In the genomic region with DNA sequence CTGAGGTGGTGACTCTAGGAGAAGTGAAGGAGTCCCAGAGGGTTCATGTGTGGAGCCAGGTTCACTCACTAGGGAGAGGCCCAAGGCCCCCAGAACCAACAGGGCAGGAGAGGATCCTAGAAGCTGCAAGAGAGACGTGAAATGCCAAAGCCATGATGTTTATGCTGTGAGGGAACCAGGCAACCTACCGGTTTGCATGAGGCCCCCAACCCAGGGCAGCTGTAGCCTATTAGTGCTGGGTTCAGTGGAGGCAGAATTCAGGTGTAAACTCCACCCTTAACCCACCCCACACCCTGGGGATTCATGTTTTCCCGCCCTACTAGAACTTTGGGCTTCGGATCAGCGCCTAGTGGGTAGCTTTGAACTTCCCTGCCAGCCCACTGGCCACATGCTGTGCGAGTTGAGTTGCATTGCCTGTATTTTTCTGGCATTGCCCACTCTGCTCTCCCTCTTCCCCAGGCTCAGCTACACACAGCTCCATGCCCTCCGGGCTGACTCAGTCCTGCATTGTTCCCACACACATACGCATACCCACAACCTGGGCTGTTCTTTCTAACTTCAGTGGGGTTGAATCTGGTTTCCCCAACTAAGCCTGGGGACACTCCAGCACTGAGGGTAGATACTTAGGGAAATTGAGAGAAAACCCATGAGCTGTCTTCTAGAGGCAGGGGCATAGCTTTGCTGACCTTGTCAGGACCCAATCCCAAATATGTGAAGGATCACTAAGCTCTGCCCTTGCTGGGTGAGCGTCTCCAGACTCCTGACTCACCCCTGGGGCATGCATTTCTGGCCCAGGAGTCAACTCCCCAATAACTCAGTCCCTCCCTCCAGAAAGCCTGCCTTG, we compare ENCODE assay signal across 10 cellular contexts. TPM values are rescaled to one million over a fixed set of nuclear protein-coding genes. Genes with fewer than 3 reads are reported as not detected.
DNase-seq lines count a peak whose midpoint lies in the region; ATAC-seq, FAIRE-seq and TF ChIP-seq lines count a peak whose summit lies in the region.
"Had no signal": no experiment of that assay in that cellular context is flagged by ENCODE, and none has a peak within 500 bp of the region (broad histone marks: within the 10 kb centered on the region; RNA-seq: fewer than 3 reads in every experiment).

No MANE protein-coding gene starts in this region.

- TF ChIP-seq POLR2A in endothelial cell of umbilical vein (IDR thresholded peaks at IDR 0.05; ENCODE audit: low read depth, low read length) = no peak

- peaks cover 17 to 25% of the 10 kb centered on the region in 2 donors for H3K36me3 Mint-ChIP-seq in CD4-positive, alpha-beta memory T cell

- DNase-seq in CD4-positive, alpha-beta memory T cell = no peak
- DNase-seq in RCC 7860 (ENCODE audit: low spot score) (peak; percentile 62), endothelial cell of umbilical vein (ENCODE audit: low read depth, low spot score) (no peak), omental fat pad (ENCODE audit: low spot score) (no peak), AML-193 (lab: John Stamatoyannopoulos, UW) (no peak)
- DNase-seq in stimulated activated CD4-positive, alpha-beta T cell treated with anti-CD3 and anti-CD28 coated beads, Interleukin-2, amount 100 ng/mL, for 48 hours = no peak
- DNase-seq: activated T-cell treated with anti-CD3 and anti-CD28 coated beads, Interleukin-2, amount 50 U/mL, for 72 hours; immature natural killer cell had no signal

- H3K9me3 Mint-ChIP-seq in CD4-positive, alpha-beta memory T cell = no peaks in the 10 kb centered on the region
- H3K9me3 Mint-ChIP-seq: activated T-cell treated with anti-CD3 and anti-CD28 coated beads, Interleukin-2, amount 50 U/mL, for 72 hours; immature natural killer cell had no signal

- peak overlapping the region in 4 of 7 donors; percentile 47 to 90 (median 64) for H3K27ac Mint-ChIP-seq in CD4-positive, alpha-beta memory T cell
- H3K27ac Mint-ChIP-seq: activated T-cell treated with anti-CD3 and anti-CD28 coated beads, Interleukin-2, amount 50 U/mL, for 72 hours had no signal

- POLR2A ChIA-PET in CD4-positive, alpha-beta memory T cell (lab: Charles Lee; ENCODE audit: partially characterized antibody) = interaction anchor here (1.2 to 1.8 kb wide), 4 partner anchors 10 to 75 kb away, joined by 3 to 7 read pairs (median 6); partner anchors contain the start of genes NKTR and SEC22C
- POLR2A ChIA-PET in endothelial cell of umbilical vein (lab: Charles Lee) = no interaction called here

- no peaks in the 10 kb centered on the region for H3K27me3 Mint-ChIP-seq in CD4-positive, alpha-beta memory T cell

- ATAC-seq in omental fat pad (ENCODE audit: low FRiP score) = peak; percentile 39
- ATAC-seq in HG02623 (IDR thresholded peaks at IDR 0.05; ENCODE audit: unreplicated experiment) = no peak
- no peak for ATAC-seq in HG02870 (IDR thresholded peaks at IDR 0.05; ENCODE audit: unreplicated experiment)

- peaks cover 28% of the 10 kb centered on the region for H3K4me1 ChIP-seq in CD4-positive, alpha-beta memory T cell (ENCODE audit: insufficient read depth, low read length)
- H3K4me1 ChIP-seq in endothelial cell of umbilical vein (ENCODE audit: control insufficient read depth, extremely low read depth, insufficient read depth, low read length) = peaks cover 36% of the 10 kb centered on the region

- no peak overlapping the region for H2AFZ ChIP-seq in endothelial cell of umbilical vein (ENCODE audit: low read depth, low read length)

- intact Hi-C loops in CD4-positive, alpha-beta memory T cell (cut with micrococcal nuclease) = loop anchor here (10.0 kb wide), 1 partner anchor 93 kb away; no protein-coding TSS in a partner anchor
- intact Hi-C loops in endothelial cell of umbilical vein (cut with micrococcal nuclease) = loop anchor here (1.0 kb wide), 1 partner anchor 93 kb away; no protein-coding TSS in a partner anchor

- no TSS peak for BruUV-seq in endothelial cell of umbilical vein (replicated peaks; lab: Mats Ljungman, UMichigan)

- H3K9me1 ChIP-seq in endothelial cell of umbilical vein (replicated peaks; ENCODE audit: control insufficient read depth, extremely low read depth, insufficient read depth, low read length) = no peaks in the 10 kb centered on the region

- FAIRE-seq in RCC 7860 (lab: Jason Lieb, UNC) = peak; percentile 67
- FAIRE-seq in endothelial cell of umbilical vein (lab: Jason Lieb, UNC) = peak; percentile 12

- CTCF ChIA-PET in CD4-positive, alpha-beta memory T cell (lab: Charles Lee; ENCODE audit: partially characterized antibody) = interaction anchor here (1.0 to 2.9 kb wide), 4 partner anchors 10 to 103 kb away, joined by 3 to 6 read pairs (median 4); no protein-coding TSS in a partner anchor
- CTCF ChIA-PET in endothelial cell of umbilical vein (lab: Charles Lee) = interaction anchor here (1.1 to 2.0 kb wide), 6 partner anchors 10 to 104 kb away, joined by 3 to 15 read pairs (median 4); partner anchors contain the start of gene SEC22C

- TF ChIP-seq CTCF in endothelial cell of umbilical vein (IDR thresholded peaks at IDR 0.05; ENCODE audit: extremely low read depth in 1 of 2, insufficient read depth in 1 of 2, low read depth in 1 of 2, low read length in 2 of 2) (no peak), omental fat pad (IDR thresholded peaks at IDR 0.05) (no peak)

- H3K27me3 ChIP-seq in CD4-positive, alpha-beta memory T cell (ENCODE audit: insufficient read depth, low read length) = no peaks in the 10 kb centered on the region
- H3K27me3 ChIP-seq in endothelial cell of umbilical vein (ENCODE audit: control insufficient read depth in 2 of 2, insufficient read depth in 2 of 2, low read length in 2 of 2) = no peaks in the 10 kb centered on the region

- H3K4me3 ChIP-seq in CD4-positive, alpha-beta memory T cell (ENCODE audit: low read length in 2 of 2) = no peak overlapping the region
- no peak overlapping the region for H3K4me3 ChIP-seq in endothelial cell of umbilical vein (replicated peaks in 1 of 3; ENCODE audit: insufficient read depth in 1 of 3, low read depth in 1 of 3, low read length in 3 of 3)

- H3K79me2 ChIP-seq in endothelial cell of umbilical vein (ENCODE audit: control insufficient read depth, insufficient read depth, low read length) = peaks cover 34% of the 10 kb centered on the region

- H3K36me3 ChIP-seq in CD4-positive, alpha-beta memory T cell (ENCODE audit: insufficient read depth, low read length) = peaks cover 15% of the 10 kb centered on the region
- peaks cover 7 to 9% of the 10 kb centered on the region in 2 experiments for H3K36me3 ChIP-seq in endothelial cell of umbilical vein (ENCODE audit: control insufficient read depth in 2 of 2, extremely low read depth in 1 of 2, insufficient read depth in 2 of 2, low read length in 2 of 2)

- H3K9me3 ChIP-seq in CD4-positive, alpha-beta memory T cell (ENCODE audit: control insufficient read depth in 1 of 2, low read length in 2 of 2) = no peaks in the 10 kb centered on the region
- no peaks in the 10 kb centered on the region for H3K9me3 ChIP-seq in endothelial cell of umbilical vein (replicated peaks; ENCODE audit: control insufficient read depth, insufficient read depth, low read length)

- peak overlapping the region in 2 of 8 donors; percentile 36 to 40 for H3K4me3 Mint-ChIP-seq in CD4-positive, alpha-beta memory T cell
- H3K4me3 Mint-ChIP-seq: activated T-cell treated with anti-CD3 and anti-CD28 coated beads, Interleukin-2, amount 50 U/mL, for 72 hours had no signal

- no peaks in the 10 kb centered on the region for H4K20me1 ChIP-seq in endothelial cell of umbilical vein (replicated peaks; ENCODE audit: control insufficient read depth, extremely low read depth, insufficient read depth, low read length)

- H3K4me2 ChIP-seq in endothelial cell of umbilical vein (ENCODE audit: insufficient read depth, low read length) = no peak overlapping the region

- H3K27ac ChIP-seq in CD4-positive, alpha-beta memory T cell (ENCODE audit: low read depth, low read length) = no peak overlapping the region
- H3K27ac ChIP-seq in endothelial cell of umbilical vein (ENCODE audit: insufficient read depth, low read depth, low read length) = no peak overlapping the region

- no peak overlapping the region for H3K9ac ChIP-seq in endothelial cell of umbilical vein (replicated peaks; ENCODE audit: extremely low read depth, insufficient read depth, low read length)

- peaks cover 6 to 35% (median 21%) of the 10 kb centered on the region in 4 donors for H3K4me1 Mint-ChIP-seq in CD4-positive, alpha-beta memory T cell

- dilution Hi-C loops in endothelial cell of umbilical vein (cut with MboI; ENCODE audit: extremely low pct_ligation_motif_present, low sequenced_read_pairs) = no loop called here

RNA-seq across cellular contexts. Expression of gene ZBTB47, which starts 2.0 kb away (rescaled TPM):
- total RNA-seq in CD4-positive, alpha-beta memory T cell = 1 to 10 TPM; 1.4 to 1.8 TPM
- polyA plus RNA-seq in CD4-positive, alpha-beta memory T cell = not detected
- 13.0 and 14.5 TPM in 2 replicates for total RNA-seq in endothelial cell of umbilical vein
- 10.6 and 13.2 TPM in 2 replicates for polyA plus RNA-seq in endothelial cell of umbilical vein
- 7.2 and 9.3 TPM in 2 replicates for polyA plus RNA-seq in endothelial cell of umbilical vein (2011; cell fraction: cytosol; rRNA removed)
- polyA plus RNA-seq in endothelial cell of umbilical vein (2011; cell fraction: nucleus; rRNA removed) = 13.6 and 17.0 TPM in 2 replicates
- polyA plus RNA-seq in endothelial cell of umbilical vein (2012) = 6.8 and 10.4 TPM in 2 replicates
- polyA minus RNA-seq in endothelial cell of umbilical vein = 13.2 and 16.9 TPM in 2 replicates
- polyA minus RNA-seq in endothelial cell of umbilical vein (2011; cell fraction: cytosol; rRNA and poly(A)+ RNA removed) = 10.4 TPM
- polyA minus RNA-seq in endothelial cell of umbilical vein (2011; cell fraction: nucleus; rRNA and poly(A)+ RNA removed) = 7.6 and 13.3 TPM in 2 replicates
- 10 to 100 TPM; 41.5 to 67.6 (median 50.3) TPM for total RNA-seq in omental fat pad

RNA-seq across cellular contexts. Expression of gene KLHL40, which starts 33.9 kb away (rescaled TPM):
- not detected for total RNA-seq in CD4-positive, alpha-beta memory T cell
- polyA plus RNA-seq in CD4-positive, alpha-beta memory T cell = not detected
- total RNA-seq in endothelial cell of umbilical vein (not detected in 2 replicates), omental fat pad (under 1 TPM in 1 of 4 donors, not detected in 3; 0.19 TPM)
- polyA plus RNA-seq in endothelial cell of umbilical vein = not detected in 2 replicates
- polyA plus RNA-seq in endothelial cell of umbilical vein (2011; cell fraction: cytosol; rRNA removed) = not detected in 2 replicates
- not detected in 2 replicates for polyA plus RNA-seq in endothelial cell of umbilical vein (2011; cell fraction: nucleus; rRNA removed)
- polyA plus RNA-seq in endothelial cell of umbilical vein (2012) = not detected in 2 replicates
- polyA minus RNA-seq in endothelial cell of umbilical vein = not detected in 2 replicates
- not detected for polyA minus RNA-seq in endothelial cell of umbilical vein (2011; cell fraction: cytosol; rRNA and poly(A)+ RNA removed)
- polyA minus RNA-seq in endothelial cell of umbilical vein (2011; cell fraction: nucleus; rRNA and poly(A)+ RNA removed) = not detected in 2 replicates
- total RNA-seq: activated T-cell treated with anti-CD3 and anti-CD28 coated beads, Interleukin-2, amount 50 U/mL, for 72 hours had no signal
- polyA plus RNA-seq: immature natural killer cell had no signal

RNA-seq across cellular contexts. Expression of gene NKTR, which starts 51.0 kb away (rescaled TPM):
- 100 to 1,000 TPM; 256 to 269 TPM for total RNA-seq in CD4-positive, alpha-beta memory T cell
- 10 to 100 TPM in 1 of 2 donors, 1 to 10 TPM in 1; 8.9 to 23.2 TPM for polyA plus RNA-seq in CD4-positive, alpha-beta memory T cell
- total RNA-seq in endothelial cell of umbilical vein (92.6 and 99.0 TPM in 2 replicates), omental fat pad (100 to 1,000 TPM in 1 of 4 donors, 10 to 100 TPM in 3; 52.2 to 274 (median 91.1) TPM)
- polyA plus RNA-seq in endothelial cell of umbilical vein = 22.3 and 27.4 TPM in 2 replicates
- 8.7 and 14.4 TPM in 2 replicates for polyA plus RNA-seq in endothelial cell of umbilical vein (2011; cell fraction: cytosol; rRNA removed)
- polyA plus RNA-seq in endothelial cell of umbilical vein (2011; cell fraction: nucleus; rRNA removed) = 257 and 378 TPM in 2 replicates
- polyA plus RNA-seq in endothelial cell of umbilical vein (2012) = 35.0 and 49.7 TPM in 2 replicates
- polyA minus RNA-seq in endothelial cell of umbilical vein = 51.7 and 60.7 TPM in 2 replicates
- polyA minus RNA-seq in endothelial cell of umbilical vein (2011; cell fraction: cytosol; rRNA and poly(A)+ RNA removed) = 23.9 TPM
- polyA minus RNA-seq in endothelial cell of umbilical vein (2011; cell fraction: nucleus; rRNA and poly(A)+ RNA removed) = 197 and 292 TPM in 2 replicates

RNA-seq across cellular contexts. Expression of gene HHATL, which starts 51.1 kb away (rescaled TPM):
- not detected for total RNA-seq in CD4-positive, alpha-beta memory T cell
- not detected for polyA plus RNA-seq in CD4-positive, alpha-beta memory T cell
- not detected in 2 replicates for total RNA-seq in endothelial cell of umbilical vein
- polyA plus RNA-seq in endothelial cell of umbilical vein = 0.11 TPM in 1 of 2 replicates, not detected in the other
- not detected in 2 replicates for polyA plus RNA-seq in endothelial cell of umbilical vein (2011; cell fraction: cytosol; rRNA removed)
- not detected in 2 replicates for polyA plus RNA-seq in endothelial cell of umbilical vein (2011; cell fraction: nucleus; rRNA removed)
- not detected in 2 replicates for polyA plus RNA-seq in endothelial cell of umbilical vein (2012)
- polyA minus RNA-seq in endothelial cell of umbilical vein = not detected in 2 replicates
- not detected for polyA minus RNA-seq in endothelial cell of umbilical vein (2011; cell fraction: cytosol; rRNA and poly(A)+ RNA removed)
- not detected in 2 replicates for polyA minus RNA-seq in endothelial cell of umbilical vein (2011; cell fraction: nucleus; rRNA and poly(A)+ RNA removed)
- not detected for total RNA-seq in omental fat pad
- total RNA-seq: activated T-cell treated with anti-CD3 and anti-CD28 coated beads, Interleukin-2, amount 50 U/mL, for 72 hours had no signal
- polyA plus RNA-seq: immature natural killer cell had no signal
